ENCODE assay signal across 9 cellular contexts in the genomic region with DNA sequence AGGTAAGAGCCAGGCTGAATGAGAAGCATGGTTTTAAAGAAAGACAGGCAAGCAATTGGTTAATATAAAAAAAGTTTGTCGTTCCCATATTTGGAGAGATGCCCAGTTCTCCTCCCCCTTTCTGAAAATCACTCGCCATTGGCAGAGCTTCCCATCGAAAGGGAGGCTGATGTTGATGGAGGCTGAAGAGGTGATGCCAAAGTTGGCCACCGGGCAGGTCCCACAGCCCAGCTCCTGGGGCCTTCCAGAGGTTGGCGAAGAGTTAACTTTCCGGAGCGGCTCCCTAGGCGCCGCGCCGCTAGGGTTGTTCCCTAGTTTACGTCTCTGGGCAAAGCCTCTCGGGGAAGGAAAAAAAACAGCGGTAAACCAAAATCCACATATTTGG. TPM values are rescaled to one million over a fixed set of nuclear protein-coding genes. Genes with fewer than 3 reads are reported as not detected.
DNase-seq lines count a peak whose midpoint lies in the region; ATAC-seq and TF ChIP-seq lines count a peak whose summit lies in the region.
"Had no signal": no experiment of that assay in that cellular context is flagged by ENCODE, and none has a peak within 500 bp of the region (broad histone marks: within the 10 kb centered on the region; RNA-seq: fewer than 3 reads in every experiment).

No MANE protein-coding gene starts in this region.

- H3K4me3 ChIP-seq in iPS-11a (ENCODE audit: low read depth, low read length) = peak overlapping the region; percentile 63
- peak overlapping the region; percentile 65 for H3K4me3 ChIP-seq in smooth muscle cell

- WGBS in smooth muscle cell (ENCODE audit: low lambda C conversion rate) = 2% methylated on average over 14 of the region's 14 CpGs

- H3K4me2 ChIP-seq in smooth muscle cell = peak overlapping the region; percentile 87
- H3K4me2 ChIP-seq: BLaER1 treated with 17β-estradiol and CSF1 and Interleukin-3, amounts not matched to agents 10 nM and 100 nM had no signal

- no peaks in the 10 kb centered on the region for H3K9me3 Mint-ChIP-seq in activated naive CD8-positive, alpha-beta T cell treated with anti-CD3 and anti-CD28 coated beads, Interleukin-2, amount 50 U/mL, for 24 hours

- H3K36me3 Mint-ChIP-seq in activated naive CD8-positive, alpha-beta T cell treated with anti-CD3 and anti-CD28 coated beads, Interleukin-2, amount 50 U/mL, for 24 hours (ENCODE audit: low read depth) = no peaks in the 10 kb centered on the region

- no peak overlapping the region for H3K27ac Mint-ChIP-seq in activated naive CD8-positive, alpha-beta T cell treated with anti-CD3 and anti-CD28 coated beads, Interleukin-2, amount 50 U/mL, for 24 hours

- peak overlapping the region; percentile 81 for H3K27ac ChIP-seq in smooth muscle cell (ENCODE audit: low read depth)
- H3K27ac ChIP-seq: BLaER1 treated with 17β-estradiol and CSF1 and Interleukin-3, amounts not matched to agents 10 nM and 100 nM had no signal

- H3K9me3 ChIP-seq in smooth muscle cell (replicated peaks; ENCODE audit: low read depth) = no peaks in the 10 kb centered on the region

- peak; percentile 26 for ATAC-seq in activated naive CD8-positive, alpha-beta T cell treated with anti-CD3 and anti-CD28 coated beads, Interleukin-2, amount 50 U/mL, for 24 hours
- no peak for ATAC-seq in HG02840 (IDR thresholded peaks at IDR 0.05; ENCODE audit: low FRiP score, unreplicated experiment)

- no peaks in the 10 kb centered on the region for H3K36me3 ChIP-seq in smooth muscle cell (ENCODE audit: low read depth)

- no peak for TF ChIP-seq CTCF in smooth muscle cell (IDR thresholded peaks at IDR 0.05; ENCODE audit: borderline replicate concordance, insufficient read depth, poor library complexity, severe bottlenecking)

- H3K4me3 Mint-ChIP-seq in activated naive CD8-positive, alpha-beta T cell treated with anti-CD3 and anti-CD28 coated beads, Interleukin-2, amount 50 U/mL, for 24 hours = peak overlapping the region; percentile 71

- peaks cover 57% of the 10 kb centered on the region for H3K27me3 Mint-ChIP-seq in activated naive CD8-positive, alpha-beta T cell treated with anti-CD3 and anti-CD28 coated beads, Interleukin-2, amount 50 U/mL, for 24 hours

- H3K4me1 ChIP-seq in smooth muscle cell (ENCODE audit: low read depth) = peaks cover 12% of the 10 kb centered on the region

- no peaks in the 10 kb centered on the region for H4K20me1 ChIP-seq in smooth muscle cell (ENCODE audit: low read depth)
- H4K20me1 ChIP-seq: BLaER1 treated with 17β-estradiol and CSF1 and Interleukin-3, amounts not matched to agents 10 nM and 100 nM had no signal

- peaks cover 6% of the 10 kb centered on the region for H3F3A ChIP-seq in smooth muscle cell (ENCODE audit: low read depth)

- no peaks in the 10 kb centered on the region for H3K27me3 ChIP-seq in smooth muscle cell (ENCODE audit: low read depth)

- no peak overlapping the region for H3K9ac ChIP-seq in smooth muscle cell (ENCODE audit: low read depth)
- H3K9ac ChIP-seq: BLaER1 treated with 17β-estradiol and CSF1 and Interleukin-3, amounts not matched to agents 10 nM and 100 nM had no signal

- DNase-seq in NCI-H2107 treated with DMSO at 0.1 percent for 48 hours (lab: John Stamatoyannopoulos, UW; ENCODE audit: unreplicated experiment) = peak; percentile 34
- no peak for DNase-seq in NCI-H2107 (lab: John Stamatoyannopoulos, UW)
- DNase-seq in NCI-H2081 (lab: John Stamatoyannopoulos, UW) = peak; percentile 53 to 83
- no peak for DNase-seq in activated naive CD8-positive, alpha-beta T cell treated with anti-CD3 and anti-CD28 coated beads, Interleukin-2, amount 50 U/mL, for 24 hours
- DNase-seq in smooth muscle cell (lab: John Stamatoyannopoulos, UW; ENCODE audit: unreplicated experiment) = peak; percentile 55
- no peak for DNase-seq in T1000 (lab: John Stamatoyannopoulos, UW)

- peaks cover 11% of the 10 kb centered on the region for H3K4me1 Mint-ChIP-seq in activated naive CD8-positive, alpha-beta T cell treated with anti-CD3 and anti-CD28 coated beads, Interleukin-2, amount 50 U/mL, for 24 hours

- no peaks in the 10 kb centered on the region for H3K79me2 ChIP-seq in smooth muscle cell (ENCODE audit: low read depth)

- H2AFZ ChIP-seq in smooth muscle cell (ENCODE audit: low read depth) = peak overlapping the region; percentile 94

RNA-seq across cellular contexts. Expression of gene PCOLCE2, which starts 0.8 kb away (rescaled TPM):
- 32.5 and 71.3 TPM in 2 replicates for total RNA-seq in smooth muscle cell
- 46.6 and 80.9 TPM in 2 replicates for polyA plus RNA-seq in smooth muscle cell

Comparison
In these comparisons a context has a peak if more than half of its experiments do, and no peak if none do; other contexts are left out.
1. DNase-seq: peak in NCI-H2107 treated with DMSO at 0.1 percent for 48 hours (single experiment), NCI-H2081 (2 of 2) and smooth muscle cell (single experiment); none in NCI-H2107 (single experiment), activated naive CD8-positive, alpha-beta T cell treated with anti-CD3 and anti-CD28 coated beads, Interleukin-2, amount 50 U/mL, for 24 hours (single experiment) and T1000 (single experiment).